Comparison of ENCODE assay signal across 9 cellular contexts in the genomic region with DNA sequence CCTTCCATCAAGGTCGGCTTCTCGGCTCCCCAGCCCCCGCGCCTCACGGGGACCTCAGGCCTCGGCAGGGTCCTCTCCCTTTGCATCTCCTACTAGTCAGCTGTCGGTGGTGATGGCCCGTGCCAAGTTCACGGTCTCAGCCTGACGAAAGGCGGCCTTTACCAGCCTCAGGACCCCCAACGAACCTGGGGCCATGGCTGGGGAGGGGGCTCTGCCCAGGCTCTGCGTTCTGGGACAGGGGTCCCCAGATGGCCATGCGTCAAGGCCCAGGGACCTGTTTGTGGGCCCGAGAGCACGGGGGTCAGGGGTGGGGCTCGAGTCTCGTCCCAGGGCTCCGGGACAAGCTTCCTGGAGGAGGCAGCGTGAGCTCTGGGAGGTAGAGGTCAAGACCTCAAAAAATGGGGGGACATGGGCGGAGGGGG. TPM values are rescaled to one million over a fixed set of nuclear protein-coding genes. Genes with fewer than 3 reads are reported as not detected.
A peak's percentile ranks its signal among the peaks of the same experiment; 100 is the strongest.
DNase-seq lines count a peak whose midpoint lies in the region; ATAC-seq and TF ChIP-seq lines count a peak whose summit lies in the region.
"Had no signal": no experiment of that assay in that cellular context is flagged by ENCODE, and none has a peak within 500 bp of the region (broad histone marks: within the 10 kb centered on the region; RNA-seq: fewer than 3 reads in every experiment).

No MANE protein-coding gene starts in this region.

- peak overlapping the region; percentile 85 for H2AFZ ChIP-seq in fibroblast of lung (ENCODE audit: low read length)

- H3K36me3 Mint-ChIP-seq in T-cell (no peaks in the 10 kb centered on the region), progenitor cell of endocrine pancreas (ENCODE audit: insufficient read depth) (peaks cover 2% of the 10 kb centered on the region)

- CTCF ChIA-PET in T-cell (lab: Charles Lee), result interaction anchor here in 1 of 2 donors (0.9 to 2.3 kb wide), 17 partner anchors 21 to 508 kb away, joined by 3 to 24 read pairs (median 5); partner anchors contain the start of genes CYP46A1 and EVL
- CTCF ChIA-PET in GM10248 (lab: Yijun Ruan, JAX), result interaction anchor here (0.7 to 5.4 kb wide), 64 partner anchors 8 to 316 kb away, joined by 3 to 55 read pairs (median 6); no protein-coding TSS in a partner anchor

- ATAC-seq in T-cell (replicated peaks in 1 of 4), result no peak
- ATAC-seq in GM18868 (IDR thresholded peaks at IDR 0.05; ENCODE audit: unreplicated experiment), result no peak

- peak overlapping the region; percentile 70 for H3K27ac ChIP-seq in fibroblast of lung (ENCODE audit: insufficient read depth, low read length)

- H3K27ac Mint-ChIP-seq in T-cell, result peak overlapping the region; percentile 31 to 44
- H3K27ac Mint-ChIP-seq in progenitor cell of endocrine pancreas, result peak overlapping the region; percentile 80

- POLR2A ChIA-PET in T-cell (lab: Charles Lee) (interaction anchor here (1.0 kb wide), 2 partner anchors 32 to 51 kb away, joined by 3 to 4 read pairs; no protein-coding TSS in a partner anchor), GM10248 (lab: Yijun Ruan, JAX) (interaction anchor here (0.7 kb wide), 1 partner anchor 22 kb away, joined by 3 read pairs; no protein-coding TSS in a partner anchor)

- H3K27me3 Mint-ChIP-seq in T-cell, result no peaks in the 10 kb centered on the region
- no peaks in the 10 kb centered on the region for H3K27me3 Mint-ChIP-seq in progenitor cell of endocrine pancreas

- peak overlapping the region; percentile 38; the same call in 1 of the 2 replicates for H3K9ac ChIP-seq in ES-I3 (ENCODE audit: low read depth, low read length)
- H3K9ac ChIP-seq in fibroblast of lung (ENCODE audit: insufficient read depth, low read length), result peak overlapping the region; percentile 66

- no peak for TF ChIP-seq CTCF in fibroblast of lung (conservative IDR thresholded peaks at IDR 0.05 in 1 of 2, IDR thresholded peaks at IDR 0.05 in 1 of 2; ENCODE audit: low read depth in 1 of 2, low read length in 2 of 2)
- TF ChIP-seq CTCF in progenitor cell of endocrine pancreas (IDR thresholded peaks at IDR 0.05; ENCODE audit: unreplicated experiment), result no peak
- no peak for TF ChIP-seq CTCF in GM10248 (IDR thresholded peaks at IDR 0.05; ENCODE audit: control extremely low read depth, extremely low read depth, low read depth, missing control alignments)

- peak overlapping the region; percentile 31 to 56 (median 42) for H3K4me3 ChIP-seq in fibroblast of lung (replicated peaks in 1 of 4; ENCODE audit: control extremely low read depth in 1 of 4, insufficient read depth in 1 of 4, low read depth in 3 of 4, low read length in 4 of 4)

- H3K27me3 ChIP-seq in fibroblast of lung (ENCODE audit: control insufficient read depth, insufficient read depth, low read length), result no peaks in the 10 kb centered on the region

- no peaks in the 10 kb centered on the region for H3K79me2 ChIP-seq in fibroblast of lung (ENCODE audit: control insufficient read depth, insufficient read depth, low read length)

- peaks cover 4% of the 10 kb centered on the region for H3K4me1 ChIP-seq in ES-I3 (ENCODE audit: insufficient read depth, low read length)
- H3K4me1 ChIP-seq in fibroblast of lung (ENCODE audit: control insufficient read depth, extremely low read depth, insufficient read depth, low read length), result peaks cover 6% of the 10 kb centered on the region

- H3K4me1 Mint-ChIP-seq in T-cell, result peaks cover 9 to 11% (median 11%) of the 10 kb centered on the region in 3 donors
- H3K4me1 Mint-ChIP-seq in progenitor cell of endocrine pancreas (ENCODE audit: low read depth), result peaks cover 9% of the 10 kb centered on the region

- H3K4me3 Mint-ChIP-seq in T-cell (peak overlapping the region; percentile 55 to 69 (median 56)), progenitor cell of endocrine pancreas (ENCODE audit: low read depth) (peak overlapping the region; percentile 31)

- H3K9me3 Mint-ChIP-seq in T-cell (no peaks in the 10 kb centered on the region), progenitor cell of endocrine pancreas (ENCODE audit: low read depth) (peaks cover 3% of the 10 kb centered on the region)

- DNase-seq in T-cell (peak in 1 of 34 experiments; percentile 5), fibroblast of lung (ENCODE audit: low read depth in 2 of 2) (no peak), progenitor cell of endocrine pancreas (ENCODE audit: low spot score, unreplicated experiment) (peak; percentile 26), NCI-H345 treated with DMSO at 0.1 percent for 48 hours (lab: John Stamatoyannopoulos, UW; ENCODE audit: unreplicated experiment) (no peak), GM10248 (ENCODE audit: extremely low spot score) (no peak), NCI-H1694 (lab: John Stamatoyannopoulos, UW) (no peak)

- H4K20me1 ChIP-seq in fibroblast of lung (ENCODE audit: control insufficient read depth, extremely low read depth, insufficient read depth, low read length), result no peaks in the 10 kb centered on the region

- H3K36me3 ChIP-seq in ES-I3 (ENCODE audit: insufficient read depth, low read length) (no peaks in the 10 kb centered on the region), fibroblast of lung (ENCODE audit: control insufficient read depth, insufficient read depth, low read length) (no peaks in the 10 kb centered on the region)

- H3K4me2 ChIP-seq in fibroblast of lung (ENCODE audit: extremely low read depth, insufficient read depth, low read length), result peak overlapping the region; percentile 77

- H3K9me3 ChIP-seq in ES-I3 (ENCODE audit: control insufficient read depth, insufficient read depth, low read length) (no peaks in the 10 kb centered on the region), fibroblast of lung (ENCODE audit: control insufficient read depth, insufficient read depth, low read depth, low read length) (no peaks in the 10 kb centered on the region)

RNA-seq across cellular contexts. Expression of gene DEGS2, which starts 32.8 kb away (rescaled TPM):
- under 1 TPM in 4 of 5 donors, not detected in 1; 0.19 to 0.79 (median 0.49) TPM for total RNA-seq in T-cell
- under 0.01 and 0.26 TPM in 2 replicates for total RNA-seq in fibroblast of lung
- not detected in 2 replicates for polyA plus RNA-seq in fibroblast of lung
- polyA plus RNA-seq in fibroblast of lung (2012), result 0.13 and 0.21 TPM in 2 replicates
- polyA minus RNA-seq in fibroblast of lung (ENCODE audit: low replicate concordance), result not detected in 2 replicates
- total RNA-seq in progenitor cell of endocrine pancreas, result 0.73 and 1.3 TPM in 2 replicates
- total RNA-seq: HT1080 had no signal

RNA-seq across cellular contexts. Expression of gene YY1, which starts 46.7 kb away (rescaled TPM):
- total RNA-seq in T-cell (10 to 100 TPM; 67.5 to 86.5 (median 74.2) TPM), fibroblast of lung (37.5 and 40.8 TPM in 2 replicates), progenitor cell of endocrine pancreas (86.6 and 90.2 TPM in 2 replicates)
- polyA plus RNA-seq in fibroblast of lung, result 33.8 and 41.9 TPM in 2 replicates
- polyA plus RNA-seq in fibroblast of lung (2012), result 41.6 and 46.1 TPM in 2 replicates
- 12.4 and 17.8 TPM in 2 replicates for polyA minus RNA-seq in fibroblast of lung (ENCODE audit: low replicate concordance)
